21 cellular contexts compared by ENCODE assay signal in genomic region chr17:45715787-45716186, GRCh38.
"Had no signal": no experiment of that assay in that cellular context is flagged by ENCODE, and none has a peak within 500 bp of the region (broad histone marks: within the 10 kb centered on the region; RNA-seq: fewer than 3 reads in every experiment).

No MANE protein-coding gene starts in this region.

- H3K36me3 ChIP-seq: SJSA1 had no signal

- H3K9me3 ChIP-seq: SJSA1 had no signal

- FAIRE-seq: RCC 7860 had no signal

- H3K4me3 ChIP-seq: SJSA1, SK-N-MC had no signal

- H3K9ac ChIP-seq: KMS-11 had no signal

- H3K4me1 ChIP-seq: SJSA1 had no signal

- H3K27ac ChIP-seq: KMS-11, SJSA1, SK-N-MC had no signal

- H3K4me2 ChIP-seq: KMS-11 had no signal

- DNase-seq: IMR-90, MV-4-11, NCI-H1048, NCI-H1105, NCI-H1417, NCI-H1436 treated with DMSO at 0.1 percent for 48 hours, NCI-H1694, NCI-H187 treated with DMSO at 0.1 percent for 48 hours, NCI-H2029 treated with DMSO at 0.1 percent for 48 hours, NCI-H2171 treated with DMSO at 0.1 percent for 48 hours, NCI-H345, NCI-H446 treated with DMSO at 0.1 percent for 48 hours, NCI-H510A treated with DMSO at 0.1 percent for 48 hours, NCI-H526, Right ventricle myocardium superior, RPMI8226, SIG-M5 had no signal
